ENCODE assay signal across 4 cellular contexts in the genomic region with DNA sequence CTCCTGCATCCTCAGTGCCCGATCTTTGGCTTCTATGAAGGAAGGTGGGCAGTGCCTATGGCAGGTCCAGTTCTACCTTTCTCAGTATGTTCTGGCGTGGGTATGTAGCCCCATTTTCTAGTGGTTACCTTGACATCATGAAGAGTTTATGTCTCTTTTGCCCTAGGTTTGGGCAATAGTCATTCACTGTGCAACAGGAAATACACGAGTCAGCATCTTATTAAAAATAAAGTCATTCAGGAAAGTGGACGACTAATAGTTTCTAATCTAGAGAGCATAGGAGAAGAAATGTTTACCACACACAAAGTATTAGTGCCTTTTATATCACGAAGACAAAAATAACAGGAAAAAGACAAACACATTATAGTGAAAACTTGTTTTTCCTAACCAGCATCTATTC. TPM values are rescaled to one million over a fixed set of nuclear protein-coding genes. Genes with fewer than 3 reads are reported as not detected.
"Had no signal": no experiment of that assay in that cellular context is flagged by ENCODE, and none has a peak within 500 bp of the region (broad histone marks: within the 10 kb centered on the region; RNA-seq: fewer than 3 reads in every experiment).

No MANE protein-coding gene starts in this region.

RNA-seq across cellular contexts. Expression of a gene that starts 6.5 kb away (rescaled TPM):
- total RNA-seq: MCF 10A, Right ventricle myocardium superior, SJCRH30 had no signal
- polyA plus RNA-seq: SK-N-SH had no signal

RNA-seq across cellular contexts. Expression of a gene that starts 20.9 kb away (rescaled TPM):
- total RNA-seq: MCF 10A, Right ventricle myocardium superior, SJCRH30 had no signal
- polyA plus RNA-seq: SK-N-SH had no signal
